8 cellular contexts compared by ENCODE assay signal in the genomic region with DNA sequence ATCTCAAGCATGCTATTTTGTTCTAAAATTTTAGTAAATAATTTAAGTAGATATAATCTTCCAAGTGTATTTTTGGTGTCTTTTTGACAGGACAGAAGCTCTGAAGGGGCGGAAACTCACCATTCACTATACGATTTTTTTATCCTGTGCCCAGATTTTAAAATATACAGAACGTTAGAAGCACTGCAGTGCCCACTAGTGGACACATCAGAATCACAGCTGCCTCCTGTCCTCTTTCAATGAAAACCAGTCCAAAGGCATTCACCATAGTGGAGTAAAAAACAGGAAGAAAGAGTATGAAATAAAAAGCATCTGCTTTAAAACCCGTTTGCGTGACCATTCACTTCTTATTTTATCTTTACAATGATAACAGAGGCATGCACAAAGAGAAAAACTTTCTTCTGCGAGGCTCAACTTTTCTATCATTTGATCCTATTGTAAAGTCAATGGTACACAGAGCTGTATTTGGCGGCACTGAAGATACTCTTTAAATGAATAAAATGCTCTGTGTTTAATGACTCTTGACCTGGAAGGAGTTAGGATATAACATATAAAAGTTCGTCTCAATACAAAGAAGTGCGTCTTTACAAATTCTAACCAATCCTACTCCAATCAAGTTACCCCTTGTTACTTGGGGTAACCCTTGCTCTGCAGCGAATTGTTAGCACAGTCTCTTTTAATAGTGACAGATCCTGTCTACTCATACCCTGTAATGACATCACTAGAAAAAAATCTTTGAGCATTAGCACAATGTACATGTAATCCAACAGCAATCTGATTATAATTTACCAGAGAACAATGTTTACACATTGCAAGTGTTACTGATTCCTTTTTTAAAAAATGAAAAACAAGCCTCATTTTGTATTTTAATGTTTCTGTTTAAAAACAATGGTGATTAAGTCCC.
A peak's percentile ranks its signal among the peaks of the same experiment; 100 is the strongest.
DNase-seq lines count a peak whose midpoint lies in the region; ATAC-seq, FAIRE-seq and TF ChIP-seq lines count a peak whose summit lies in the region.

No MANE protein-coding gene starts in this region.

- H2AK5ac ChIP-seq in IMR-90 (ENCODE audit: low read depth, low read length): no peak overlapping the region

- no peak overlapping the region for H4K5ac ChIP-seq in IMR-90 (ENCODE audit: low read depth, low read length)

- H3K9me3 Mint-ChIP-seq in natural killer cell (no peaks in the 10 kb centered on the region), MCF 10A (ENCODE audit: unreplicated experiment) (no peaks in the 10 kb centered on the region)
- no peaks in the 10 kb centered on the region for H3K9me3 Mint-ChIP-seq in natural killer cell treated with Interleukin-12 subunit alpha and Interleukin-12 subunit beta and Interleukin-15 and Interleukin-18, amount 100 ng/mL, for 72 hours

- H2BK120ac ChIP-seq in IMR-90 (ENCODE audit: low read depth, low read length): no peak overlapping the region

- H3K56ac ChIP-seq in IMR-90 (ENCODE audit: extremely low read depth, insufficient read depth, low read length): no peak overlapping the region

- BruUV-seq in IMR-90 (replicated peaks; lab: Mats Ljungman, UMichigan): no TSS peak
- no TSS peak for BruUV-seq in PC-9 (replicated peaks; lab: Mats Ljungman, UMichigan)
- BruUV-seq in MCF 10A (replicated peaks; lab: Mats Ljungman, UMichigan): no TSS peak

- H3K9me2 ChIP-seq in PC-9 (ENCODE audit: insufficient read depth): no peaks in the 10 kb centered on the region

- peak in 1 of 3 donors; percentile 36 for ATAC-seq in natural killer cell
- no peak for ATAC-seq in natural killer cell treated with Interleukin-12 subunit alpha and Interleukin-12 subunit beta and Interleukin-15 and Interleukin-18, amount 100 ng/mL, for 72 hours
- ATAC-seq in IMR-90 (ENCODE audit: low read depth): peak; percentile 92
- ATAC-seq in GM21528 (IDR thresholded peaks at IDR 0.05; ENCODE audit: low FRiP score, unreplicated experiment): no peak

- H3K79me1 ChIP-seq in IMR-90 (ENCODE audit: low read depth in 1 of 2, low read length in 2 of 2): no peaks in the 10 kb centered on the region

- H2BK20ac ChIP-seq in IMR-90 (ENCODE audit: low read depth, low read length): no peak overlapping the region

- DNase-seq in natural killer cell (no peak), IMR-90 (peak; percentile 64), PC-9 (peak in 1 of 2 experiments; percentile 35), MCF 10A (ENCODE audit: unreplicated experiment) (peak; percentile 65)
- DNase-seq in natural killer cell treated with Interleukin-12 subunit alpha and Interleukin-12 subunit beta and Interleukin-15 and Interleukin-18, amount 100 ng/mL, for 72 hours (ENCODE audit: low spot score): no peak
- DNase-seq in stimulated activated CD4-positive, alpha-beta T cell treated with anti-CD3 and anti-CD28 coated beads, Interleukin-2, amount 100 ng/mL, for 48 hours: peak; percentile 27 to 41

- no peak overlapping the region for H2BK5ac ChIP-seq in IMR-90 (ENCODE audit: low read depth, low read length, poor library complexity, severe bottlenecking)

- H3F3A ChIP-seq in PC-9 (ENCODE audit: insufficient read depth, low read depth): no peaks in the 10 kb centered on the region

- WGBS in IMR-90 (ENCODE audit: extremely low coverage in 2 of 2, insufficient read length in 1 of 2), 2 experiments: no CpG with 5 or more reads among the region's 10 CpGs

- H3K9me1 ChIP-seq in IMR-90 (ENCODE audit: insufficient read depth, low read length): no peaks in the 10 kb centered on the region

- POLR2A ChIA-PET in IMR-90 (lab: Charles Lee; ENCODE audit: unreplicated experiment) (no interaction called here), PC-9 (lab: Charles Lee; ENCODE audit: unreplicated experiment) (no interaction called here), MCF 10A (lab: Yijun Ruan, JAX) (interaction anchor here (0.7 kb wide), 2 partner anchors 222 to 475 kb away, joined by 3 read pairs; no protein-coding TSS in a partner anchor)

- intact Hi-C loops in natural killer cell (cut with micrococcal nuclease) (loop anchor here (2.0 kb wide), 1 partner anchor 1124 kb away; no protein-coding TSS in a partner anchor), IMR-90 (cut with micrococcal nuclease) (loop anchor here (1.0 to 10.0 kb wide), 6 partner anchors 269 to 1832 kb away; no protein-coding TSS in a partner anchor), PC-9 (cut with micrococcal nuclease; ENCODE audit: unreplicated experiment) (loop anchor here (1.0 to 5.0 kb wide), 2 partner anchors 1455 to 1715 kb away; no protein-coding TSS in a partner anchor), MCF 10A (cut with micrococcal nuclease) (loop anchor here (1.0 to 10.0 kb wide), 5 partner anchors 79 to 392 kb away; no protein-coding TSS in a partner anchor)

- no peak overlapping the region for H4K91ac ChIP-seq in IMR-90 (ENCODE audit: insufficient read depth, low read depth, low read length)

- H3K4me2 ChIP-seq in IMR-90 (ENCODE audit: low read depth, low read length) (no peak overlapping the region), PC-9 (no peak overlapping the region)

- no peak overlapping the region for H2AK9ac ChIP-seq in IMR-90 (replicated peaks; ENCODE audit: low read depth, low read length, poor library complexity)

- H3K27ac Mint-ChIP-seq in natural killer cell (no peak overlapping the region), MCF 10A (ENCODE audit: low read depth, unreplicated experiment) (no peak overlapping the region)
- no peak overlapping the region for H3K27ac Mint-ChIP-seq in natural killer cell treated with Interleukin-12 subunit alpha and Interleukin-12 subunit beta and Interleukin-15 and Interleukin-18, amount 100 ng/mL, for 72 hours

- no peak overlapping the region for H3K4ac ChIP-seq in IMR-90 (ENCODE audit: low read depth, low read length)

- no peak overlapping the region for H3K14ac ChIP-seq in IMR-90 (replicated peaks; ENCODE audit: low read depth, low read length)

- H3K4me3 Mint-ChIP-seq in natural killer cell (no peak overlapping the region), MCF 10A (ENCODE audit: unreplicated experiment) (no peak overlapping the region)
- H3K4me3 Mint-ChIP-seq in natural killer cell treated with Interleukin-12 subunit alpha and Interleukin-12 subunit beta and Interleukin-15 and Interleukin-18, amount 100 ng/mL, for 72 hours: no peak overlapping the region

- H3K4me1 Mint-ChIP-seq in natural killer cell (no peaks in the 10 kb centered on the region), MCF 10A (ENCODE audit: insufficient read depth, unreplicated experiment) (no peaks in the 10 kb centered on the region)
- H3K4me1 Mint-ChIP-seq in natural killer cell treated with Interleukin-12 subunit alpha and Interleukin-12 subunit beta and Interleukin-15 and Interleukin-18, amount 100 ng/mL, for 72 hours (ENCODE audit: low read depth in 2 of 2): no peaks in the 10 kb centered on the region

- H4K20me1 ChIP-seq in IMR-90 (ENCODE audit: insufficient read depth, low read length) (no peaks in the 10 kb centered on the region), PC-9 (ENCODE audit: insufficient read depth) (no peaks in the 10 kb centered on the region; the same call in 1 of the 2 replicates)

- H3K27me3 ChIP-seq in IMR-90 (ENCODE audit: control insufficient read depth, insufficient read depth, low read length) (no peaks in the 10 kb centered on the region), PC-9 (ENCODE audit: insufficient read depth, low read depth) (0 out of 2 replicates have a peak, but pooled peaks cover 3% of the 10 kb centered on the region)

- TF ChIP-seq POLR2A in IMR-90 (IDR thresholded peaks at IDR 0.05; ENCODE audit: low read depth, low read length): no peak

- H3K23ac ChIP-seq in IMR-90 (ENCODE audit: low read depth, low read length): no peak overlapping the region

- no peak overlapping the region for H3K18ac ChIP-seq in IMR-90 (ENCODE audit: low read depth, low read length)

- H3K9ac ChIP-seq in IMR-90 (ENCODE audit: low read depth, low read length): no peak overlapping the region

- peaks cover 0 to 6% of the 10 kb centered on the region in 2 donors for H3K27me3 Mint-ChIP-seq in natural killer cell (ENCODE audit: low read depth in 2 of 2)
- H3K27me3 Mint-ChIP-seq in natural killer cell treated with Interleukin-12 subunit alpha and Interleukin-12 subunit beta and Interleukin-15 and Interleukin-18, amount 100 ng/mL, for 72 hours: peaks cover 0 to 2% of the 10 kb centered on the region in 2 donors
- peaks cover 88% of the 10 kb centered on the region for H3K27me3 Mint-ChIP-seq in MCF 10A (ENCODE audit: insufficient read depth, unreplicated experiment)

- H2BK15ac ChIP-seq in IMR-90 (ENCODE audit: low read depth, low read length): no peak overlapping the region

- dilution Hi-C loops in IMR-90 (cut with HindIII; ENCODE audit: low sequenced_read_pairs, unreplicated experiment): no loop called here

- no peak overlapping the region for H4K8ac ChIP-seq in IMR-90 (ENCODE audit: low read depth in 2 of 2, low read length in 2 of 2)

- no peaks in the 10 kb centered on the region for H3K4me1 ChIP-seq in IMR-90 (ENCODE audit: control insufficient read depth, insufficient read depth, low read length)
- H3K4me1 ChIP-seq in PC-9 (replicated peaks; ENCODE audit: insufficient read depth): no peaks in the 10 kb centered on the region

- no peak overlapping the region for H3K27ac ChIP-seq in IMR-90 (ENCODE audit: insufficient read depth, low read length)
- H3K27ac ChIP-seq in PC-9: no peak overlapping the region

- TF ChIP-seq CTCF in natural killer cell (IDR thresholded peaks at IDR 0.05): peak; percentile 40
- peak; percentile 74 for TF ChIP-seq CTCF in IMR-90 (conservative IDR thresholded peaks at IDR 0.05; ENCODE audit: low read depth, low read length)
- peak; percentile 82 for TF ChIP-seq CTCF in PC-9 (conservative IDR thresholded peaks at IDR 0.05)
- TF ChIP-seq CTCF in MCF 10A (IDR thresholded peaks at IDR 0.05; ENCODE audit: unreplicated experiment): peak; percentile 82

- H3K36me3 ChIP-seq in IMR-90 (ENCODE audit: control insufficient read depth, insufficient read depth, low read length): no peaks in the 10 kb centered on the region
- no peaks in the 10 kb centered on the region for H3K36me3 ChIP-seq in PC-9 (ENCODE audit: low read depth)

- TF ChIP-seq RAD21 in IMR-90 (IDR thresholded peaks at IDR 0.05; ENCODE audit: low read length): peak; percentile 73

- no peaks in the 10 kb centered on the region for H3K79me2 ChIP-seq in PC-9 (ENCODE audit: low read depth)

- H3K36me3 Mint-ChIP-seq in natural killer cell (no peaks in the 10 kb centered on the region), MCF 10A (ENCODE audit: insufficient read depth, unreplicated experiment) (no peaks in the 10 kb centered on the region)
- H3K36me3 Mint-ChIP-seq in natural killer cell treated with Interleukin-12 subunit alpha and Interleukin-12 subunit beta and Interleukin-15 and Interleukin-18, amount 100 ng/mL, for 72 hours: no peaks in the 10 kb centered on the region

- CTCF ChIA-PET in IMR-90 (lab: Yijun Ruan, JAX): interaction anchor here (0.6 to 1.4 kb wide), 11 partner anchors 9 to 1454 kb away, joined by 3 to 7 read pairs (median 3); no protein-coding TSS in a partner anchor
- CTCF ChIA-PET in PC-9 (lab: Charles Lee): no interaction called here
- CTCF ChIA-PET in MCF 10A (lab: Yijun Ruan, JAX): interaction anchor here (0.5 to 5.4 kb wide), 25 partner anchors 10 to 1851 kb away, joined by 3 to 48 read pairs (median 4); no protein-coding TSS in a partner anchor

- H2AFZ ChIP-seq in IMR-90 (replicated peaks; ENCODE audit: low read length, poor library complexity) (no peak overlapping the region), PC-9 (no peak overlapping the region)

- H3K4me3 ChIP-seq in IMR-90 (ENCODE audit: insufficient read depth, low read depth, low read length) (no peak overlapping the region), PC-9 (no peak overlapping the region)

- peak; percentile 62 for FAIRE-seq in islet of Langerhans (lab: Jason Lieb, UNC)

- in situ Hi-C loops in IMR-90 (cut with MboI; ENCODE audit: low sequenced_read_pairs): no loop called here

- no peaks in the 10 kb centered on the region for H3K9me3 ChIP-seq in IMR-90 (ENCODE audit: control insufficient read depth, insufficient read depth, low read length)
- no peaks in the 10 kb centered on the region for H3K9me3 ChIP-seq in PC-9 (ENCODE audit: insufficient read depth, low read depth)

Comparison
In these comparisons a context has a peak if more than half of its experiments do, and no peak if none do; other contexts are left out.
1. DNase-seq: peak in IMR-90 (single experiment), MCF 10A (single experiment) and stimulated activated CD4-positive, alpha-beta T cell treated with anti-CD3 and anti-CD28 coated beads, Interleukin-2, amount 100 ng/mL, for 48 hours (2 of 2); none in natural killer cell (single experiment) and natural killer cell treated with Interleukin-12 subunit alpha and Interleukin-12 subunit beta and Interleukin-15 and Interleukin-18, amount 100 ng/mL, for 72 hours (single experiment).
2. Peak in every context shown above with its lines, with median percentiles within 50 percentile points of each other: CTCF ChIP-seq.